In the genomic region with DNA sequence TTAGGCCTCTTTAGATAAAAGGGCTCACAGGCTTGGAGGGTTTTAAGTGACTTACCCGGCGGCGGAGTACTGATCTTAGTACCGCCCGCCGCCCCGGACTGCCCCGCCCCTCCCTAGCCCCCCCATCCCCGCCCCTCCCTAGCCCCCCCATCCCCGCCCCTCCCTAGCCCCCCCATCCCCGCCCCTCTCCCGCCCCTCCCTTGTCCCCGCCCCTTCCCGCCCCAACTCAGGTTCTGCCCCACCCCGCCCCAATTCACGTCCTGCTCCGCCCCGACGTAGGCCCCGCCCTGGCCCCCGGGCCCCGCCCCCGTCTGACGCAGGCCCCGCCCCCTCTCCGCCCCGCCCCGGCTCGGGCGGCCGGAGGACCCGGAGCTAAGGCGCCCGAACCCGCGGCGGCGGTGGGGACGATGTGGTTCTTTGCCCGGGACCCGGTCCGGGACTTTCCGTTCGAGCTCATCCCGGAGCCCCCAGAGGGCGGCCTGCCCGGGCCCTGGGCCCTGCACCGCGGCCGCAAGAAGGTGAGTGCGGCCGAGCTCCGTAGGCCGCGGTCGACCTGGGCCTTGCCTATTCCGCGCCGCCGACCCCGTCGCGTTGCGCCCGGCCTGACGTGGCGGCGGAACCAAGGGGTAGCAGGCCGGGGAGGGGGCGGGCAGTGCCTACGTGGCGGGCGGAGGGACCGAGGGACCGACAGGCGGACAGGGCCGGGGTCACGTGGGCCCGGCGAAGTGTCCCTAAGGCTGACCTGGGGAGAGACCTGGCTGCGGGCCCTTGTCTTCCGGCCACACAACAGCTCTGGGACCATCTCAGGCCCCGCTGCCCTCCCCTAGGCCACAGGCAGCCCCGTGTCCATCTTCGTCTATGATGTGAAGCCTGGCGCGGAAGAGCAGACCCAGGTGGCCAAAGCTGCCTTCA, we compare ENCODE assay signal across 8 cellular contexts. TPM values are rescaled to one million over a fixed set of nuclear protein-coding genes. Genes with fewer than 3 reads are reported as not detected.
A peak's percentile ranks its signal among the peaks of the same experiment; 100 is the strongest.
DNase-seq lines count a peak whose midpoint lies in the region; ATAC-seq and TF ChIP-seq lines count a peak whose summit lies in the region.

A gene (plus strand): TSS at position 337 of the 912 bp plus-strand sequence. CDS start 71 bp downstream, at position 408.

- peaks cover 2% of the 10 kb centered on the region for H3K27me3 Mint-ChIP-seq in glutamatergic neuron (ENCODE audit: unreplicated experiment)

- H3K4me3 ChIP-seq in AG04450 (ENCODE audit: low read depth, low read length) (peak within 1 kb of the TSS; percentile 92), ovary (peak within 1 kb of the TSS; percentile 97), thoracic aorta (peak within 1 kb of the TSS; percentile 99)

- 0 to 1% (median 1%) methylated on average over 48 to 85 of the region's 87 CpGs for WGBS in ovary, 3 donors

- CTCF ChIA-PET in AG04450 (lab: Charles Lee), result interaction anchor here (0.6 to 1.4 kb wide), 4 partner anchors 69 to 250 kb away, joined by 3 to 6 read pairs (median 4); no protein-coding TSS in a partner anchor

- ATAC-seq in GM18909 (IDR thresholded peaks at IDR 0.05; ENCODE audit: poor library complexity, unreplicated experiment), result peak; percentile 63
- peak; percentile 82 to 85 for ATAC-seq in activated naive CD4-positive, alpha-beta T cell treated with anti-CD3 and anti-CD28 coated beads, Interleukin-2, amount 50 U/mL, for 72 hours
- peak; percentile 62 for ATAC-seq in thoracic aorta (ENCODE audit: insufficient number of reproducible peaks, low FRiP score, low read depth)

- H3K36me3 ChIP-seq in ovary (no peaks in the 10 kb centered on the region), thoracic aorta (peaks cover 7% of the 10 kb centered on the region)

- H3K27ac ChIP-seq in AG04450 (ENCODE audit: low read depth, low read length) (peak within 1 kb of the TSS; percentile 61), ovary (peak within 1 kb of the TSS; percentile 53 to 79), thoracic aorta (peak within 1 kb of the TSS; percentile 87 to 90)

- TF ChIP-seq EP300 in ovary (IDR thresholded peaks at IDR 0.05), result no peak

- H3K27me3 ChIP-seq in AG04450 (ENCODE audit: control insufficient read depth, insufficient read depth, low read length) (no peaks in the 10 kb centered on the region), ovary (no peaks in the 10 kb centered on the region), thoracic aorta (replicated peaks; ENCODE audit: insufficient read depth) (no peaks in the 10 kb centered on the region)

- TF ChIP-seq CTCF in AG04450 (IDR thresholded peaks at IDR 0.05; ENCODE audit: low read depth, low read length) (no peak), glutamatergic neuron (IDR thresholded peaks at IDR 0.05; ENCODE audit: partially characterized antibody, unreplicated experiment) (no peak), ovary (IDR thresholded peaks at IDR 0.05) (peak in 1 of 3 donors; percentile 15), thoracic aorta (IDR thresholded peaks at IDR 0.05) (no peak)

- peaks cover 5% of the 10 kb centered on the region in 2 donors for H3K36me3 Mint-ChIP-seq in activated naive CD4-positive, alpha-beta T cell treated with anti-CD3 and anti-CD28 coated beads, Interleukin-2, amount 50 U/mL, for 72 hours
- H3K36me3 Mint-ChIP-seq in glutamatergic neuron (ENCODE audit: unreplicated experiment), result no peaks in the 10 kb centered on the region

- H3K4me1 ChIP-seq in ovary (ENCODE audit: insufficient read depth) (peaks cover 25% of the 10 kb centered on the region), thoracic aorta (ENCODE audit: control insufficient read depth in 1 of 2, low read depth in 2 of 2) (peaks cover 14 to 26% of the 10 kb centered on the region in 2 donors)

- no peaks in the 10 kb centered on the region for H3K9me3 Mint-ChIP-seq in activated naive CD4-positive, alpha-beta T cell treated with anti-CD3 and anti-CD28 coated beads, Interleukin-2, amount 50 U/mL, for 72 hours
- peaks cover 1% of the 10 kb centered on the region for H3K9me3 Mint-ChIP-seq in glutamatergic neuron (ENCODE audit: unreplicated experiment)

- POLR2A ChIA-PET in AG04450 (lab: Yijun Ruan, JAX), result interaction anchor here (0.6 to 2.5 kb wide), 16 partner anchors 9 to 263 kb away, joined by 3 to 13 read pairs (median 4); a partner anchor contains a TSS

- peak within 1 kb of the TSS; percentile 92 for H3K4me3 Mint-ChIP-seq in glutamatergic neuron (ENCODE audit: unreplicated experiment)

- peaks cover 9% of the 10 kb centered on the region for H3K4me1 Mint-ChIP-seq in glutamatergic neuron (ENCODE audit: low read depth, unreplicated experiment)

- TF ChIP-seq POLR2A in ovary (IDR thresholded peaks at IDR 0.05), result peak; percentile 68

- DNase-seq in AG04450 (ENCODE audit: low read depth, low spot score) (no peak), HT1080 (ENCODE audit: low read depth) (no peak), SKM-1 treated with dmso at 0.1 percent for 144 hours (lab: John Stamatoyannopoulos, UW; ENCODE audit: unreplicated experiment) (peak; percentile 39), glutamatergic neuron (peak; percentile 83), ovary (peak; percentile 81 to 91 (median 88)), thoracic aorta (ENCODE audit: low spot score) (no peak)
- peak; percentile 79 to 80 for DNase-seq in activated naive CD4-positive, alpha-beta T cell treated with anti-CD3 and anti-CD28 coated beads, Interleukin-2, amount 50 U/mL, for 72 hours (ENCODE audit: low spot score in 2 of 2)

- intact Hi-C loops in ovary (cut with DNase I), result no loop called here

- H3K27ac Mint-ChIP-seq in activated naive CD4-positive, alpha-beta T cell treated with anti-CD3 and anti-CD28 coated beads, Interleukin-2, amount 50 U/mL, for 72 hours, result peak within 1 kb of the TSS; percentile 83 to 93
- peak within 1 kb of the TSS; percentile 84 for H3K27ac Mint-ChIP-seq in glutamatergic neuron (ENCODE audit: unreplicated experiment)

- H3K9me3 ChIP-seq in AG04450 (ENCODE audit: control insufficient read depth, insufficient read depth, low read length) (no peaks in the 10 kb centered on the region), ovary (no peaks in the 10 kb centered on the region), thoracic aorta (no peaks in the 10 kb centered on the region)

RNA-seq across cellular contexts. Expression of the gene that starts here (rescaled TPM):
- polyA plus RNA-seq in AG04450 (2011; rRNA removed), result 60.9 and 90.0 TPM in 2 replicates
- polyA minus RNA-seq in AG04450 (2011; rRNA and poly(A)+ RNA removed), result 55.8 and 101 TPM in 2 replicates
- 66.6 and 67.0 TPM in 2 replicates for total RNA-seq in HT1080 (2014; rRNA removed; shearing (Covaris generic))
- 50.5 and 57.6 TPM in 2 replicates for polyA plus RNA-seq in HT1080 (2015; cell fraction: cytosol; rRNA removed)
- 50.7 and 62.7 TPM in 2 replicates for polyA plus RNA-seq in HT1080 (2015; cell fraction: nucleus; rRNA removed)
- total RNA-seq in activated naive CD4-positive, alpha-beta T cell treated with anti-CD3 and anti-CD28 coated beads, Interleukin-2, amount 50 U/mL, for 72 hours, result 10 to 100 TPM; 74.3 to 93.2 TPM
- 80.0 TPM for total RNA-seq in glutamatergic neuron (ENCODE audit: unreplicated experiment)
- 100 to 1,000 TPM in 1 of 7 donors, 10 to 100 TPM in 6; 59.0 to 118 (median 96.2) TPM for total RNA-seq in ovary
- polyA plus RNA-seq in ovary, result 10 to 100 TPM; 11.7 to 71.6 TPM
- total RNA-seq in thoracic aorta, result 100 to 1,000 TPM in 1 of 2 donors, 10 to 100 TPM in 1; 96.8 to 106 TPM

Comparison
In these comparisons a context has a peak if more than half of its experiments do, and no peak if none do; other contexts are left out.
1. DNase-seq: peak in SKM-1 treated with dmso at 0.1 percent for 144 hours (single experiment), activated naive CD4-positive, alpha-beta T cell treated with anti-CD3 and anti-CD28 coated beads, Interleukin-2, amount 50 U/mL, for 72 hours (2 of 2), glutamatergic neuron (single experiment) and ovary (5 of 5); none in AG04450 (single experiment), HT1080 (single experiment) and thoracic aorta (single experiment).
2. Peak in every context shown above with its lines, with median percentiles within 50 percentile points of each other: H3K27ac ChIP-seq, H3K4me3 ChIP-seq and ATAC-seq.